ENCODE assay signal across 13 cellular contexts in the genomic region with DNA sequence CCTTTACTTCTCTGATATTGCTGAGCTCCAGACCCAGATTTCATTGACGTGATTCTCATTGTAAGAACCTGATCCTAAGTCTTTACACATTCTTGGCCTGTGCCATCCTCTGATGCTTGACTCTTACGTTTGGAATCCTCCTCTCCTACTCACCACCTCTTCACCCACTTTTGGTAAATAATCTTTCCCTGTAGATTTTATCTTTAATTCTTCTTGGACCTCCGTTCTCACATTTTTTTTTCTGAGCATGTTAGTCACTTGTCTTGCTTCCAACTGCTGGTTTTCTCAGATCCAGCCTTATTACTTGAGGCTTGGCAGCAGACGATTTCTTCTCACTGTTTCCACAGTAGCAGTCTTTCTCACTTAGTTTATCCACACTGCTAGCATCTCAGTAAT. TPM values are rescaled to one million over a fixed set of nuclear protein-coding genes. Genes with fewer than 3 reads are reported as not detected.
DNase-seq lines count a peak whose midpoint lies in the region; ATAC-seq and TF ChIP-seq lines count a peak whose summit lies in the region.
"Had no signal": no experiment of that assay in that cellular context is flagged by ENCODE, and none has a peak within 500 bp of the region (broad histone marks: within the 10 kb centered on the region; RNA-seq: fewer than 3 reads in every experiment).

No MANE protein-coding gene starts in this region.

- no peak for ATAC-seq in psoas muscle
- ATAC-seq: activated CD8-positive, alpha-beta T cell treated with anti-CD3 and anti-CD28 coated beads, Interleukin-2, amount 10 ng/mL, durations not matched to agents 7 days and 5 days; gastrocnemius medialis had no signal

- peak overlapping the region; percentile 1 for H3K27ac Mint-ChIP-seq in nephron progenitor cell
- H3K27ac Mint-ChIP-seq: activated CD8-positive, alpha-beta T cell treated with anti-CD3 and anti-CD28 coated beads, Interleukin-2, amount 10 ng/mL, durations not matched to agents 7 days and 5 days; CD4-positive, CD25-positive, alpha-beta regulatory T cell; nephron had no signal

- peaks cover 12% of the 10 kb centered on the region for H3K4me1 Mint-ChIP-seq in nephron progenitor cell
- H3K4me1 Mint-ChIP-seq: CD4-positive, CD25-positive, alpha-beta regulatory T cell had no signal

- H3K36me3 ChIP-seq in spleen (no peaks in the 10 kb centered on the region), psoas muscle (ENCODE audit: insufficient read depth in 1 of 2, low read depth in 1 of 2) (no peaks in the 10 kb centered on the region)
- H3K36me3 ChIP-seq: gastrocnemius medialis had no signal

- no peak overlapping the region for H3K4me3 Mint-ChIP-seq in nephron progenitor cell
- H3K4me3 Mint-ChIP-seq: activated CD8-positive, alpha-beta T cell treated with anti-CD3 and anti-CD28 coated beads, Interleukin-2, amount 10 ng/mL, durations not matched to agents 7 days and 5 days; CD4-positive, CD25-positive, alpha-beta regulatory T cell; nephron had no signal

- H3K4me1 ChIP-seq in spleen (peaks cover 0 to 5% (median 0%) of the 10 kb centered on the region in 6 donors), psoas muscle (no peaks in the 10 kb centered on the region)
- H3K4me1 ChIP-seq: gastrocnemius medialis had no signal

- DNase-seq in AG10803 (ENCODE audit: low read depth) (peak; percentile 98), NCI-H226 (peak; percentile 90), dedifferentiated amniotic fluid mesenchymal stem cell (ENCODE audit: extremely low spot score) (peak; percentile 69), nephron progenitor cell (no peak), spleen (no peak), psoas muscle (no peak), pons (ENCODE audit: low spot score) (no peak)
- no peak for DNase-seq in stimulated activated CD4-positive, alpha-beta T cell treated with anti-CD3 and anti-CD28 coated beads, Interleukin-12 subunit alpha, Interleukin-12 subunit beta, amount 100 ng/mL, for 4 hours
- DNase-seq: activated CD8-positive, alpha-beta T cell treated with anti-CD3 and anti-CD28 coated beads, Interleukin-2, amount 10 ng/mL, durations not matched to agents 7 days and 5 days; CD4-positive, CD25-positive, alpha-beta regulatory T cell; gastrocnemius medialis; OCI-M1 had no signal

- H3K9me3 ChIP-seq in spleen = no peaks in the 10 kb centered on the region
- H3K9me3 ChIP-seq in psoas muscle = no peaks in the 10 kb centered on the region
- H3K9me3 ChIP-seq: gastrocnemius medialis had no signal

- H3K4me3 ChIP-seq in AG10803 (ENCODE audit: low read length) = no peak overlapping the region
- no peak overlapping the region for H3K4me3 ChIP-seq in spleen
- H3K4me3 ChIP-seq in psoas muscle = no peak overlapping the region
- H3K4me3 ChIP-seq: gastrocnemius medialis had no signal

- WGBS in spleen, 5 donors = 86 to 91% (median 89%) methylated on average over 4 of the region's 4 CpGs
- WGBS in psoas muscle, 3 donors = 63 to 65% (median 63%) methylated on average over 4 of the region's 4 CpGs

- no peak for TF ChIP-seq CTCF in AG10803 (conservative IDR thresholded peaks at IDR 0.05; ENCODE audit: low read length)
- TF ChIP-seq CTCF in nephron progenitor cell (IDR thresholded peaks at IDR 0.05) = no peak
- no peak for TF ChIP-seq CTCF in spleen (IDR thresholded peaks at IDR 0.05 in 8 of 11, conservative IDR thresholded peaks at IDR 0.05 in 3 of 11)
- TF ChIP-seq CTCF in psoas muscle (IDR thresholded peaks at IDR 0.05) = no peak

- peaks cover 3% of the 10 kb centered on the region for H3K27me3 Mint-ChIP-seq in nephron progenitor cell (ENCODE audit: low read depth, poor library complexity)

- no peaks in the 10 kb centered on the region for H3K27me3 ChIP-seq in spleen (replicated peaks in 1 of 7)
- H3K27me3 ChIP-seq in psoas muscle (ENCODE audit: insufficient read depth in 3 of 3, low read length in 2 of 3) = no peaks in the 10 kb centered on the region
- H3K27me3 ChIP-seq: gastrocnemius medialis had no signal

- intact Hi-C loops in spleen (cut with DNase I; ENCODE audit: low total_unique reads) = no loop called here
- intact Hi-C loops in psoas muscle (cut with DNase I) = loop anchor here in 1 of 2 donors (5.0 kb wide), 1 partner anchor 271 kb away; a partner anchor contains a TSS

- no peaks in the 10 kb centered on the region for H3K36me3 Mint-ChIP-seq in nephron progenitor cell (ENCODE audit: low read depth)
- H3K36me3 Mint-ChIP-seq: CD4-positive, CD25-positive, alpha-beta regulatory T cell had no signal

- H3K9me3 Mint-ChIP-seq in nephron progenitor cell = peaks cover 8% of the 10 kb centered on the region
- H3K9me3 Mint-ChIP-seq: nephron had no signal

- H3K27ac ChIP-seq in spleen (no peak overlapping the region), psoas muscle (no peak overlapping the region)
- H3K27ac ChIP-seq: gastrocnemius medialis had no signal

- no peak for TF ChIP-seq POLR2A in spleen (IDR thresholded peaks at IDR 0.05)

RNA-seq across cellular contexts. Expression of a gene that starts 12.4 kb away (rescaled TPM):
- total RNA-seq in spleen (10 to 100 TPM in 5 of 7 donors, 1 to 10 TPM in 2; 7.1 to 18.6 (median 11.8) TPM), psoas muscle (10 to 100 TPM; 19.2 to 35.9 (median 27.0) TPM)
- polyA plus RNA-seq in spleen (1 to 10 TPM; 1.1 to 2.3 (median 1.4) TPM), psoas muscle (1 to 10 TPM; 4.8 to 7.4 (median 5.3) TPM)
- polyA plus RNA-seq: CD4-positive, CD25-positive, alpha-beta regulatory T cell had no signal

Comparison
In these comparisons a context has a peak if more than half of its experiments do, and no peak if none do; other contexts are left out.
1. DNase-seq: peak in AG10803 (single experiment), NCI-H226 (single experiment) and dedifferentiated amniotic fluid mesenchymal stem cell (single experiment); none in nephron progenitor cell (single experiment), spleen (single experiment), stimulated activated CD4-positive, alpha-beta T cell treated with anti-CD3 and anti-CD28 coated beads, Interleukin-12 subunit alpha, Interleukin-12 subunit beta, amount 100 ng/mL, for 4 hours (single experiment), psoas muscle (0 of 2) and pons (single experiment).